In genomic region chr3:126390751-126391150, GRCh38 we compare ENCODE assay signal across 2 cellular contexts.
TF ChIP-seq lines count a peak whose summit lies in the region.

No MANE protein-coding gene starts in this region.

TF ChIP-seq in GM12891, 5 proteins besides CTCF, POLR2A, EP300 and RAD21:
- TF ChIP-seq PAX5 (IDR thresholded peaks at IDR 0.05; ENCODE audit: insufficient read depth, low read length, severe bottlenecking), result no peak
- no peak for TF ChIP-seq POU2F2 (IDR thresholded peaks at IDR 0.05; ENCODE audit: low read depth, low read length)
- no peak for TF ChIP-seq POLR2AphosphoS5 (IDR thresholded peaks at IDR 0.05; ENCODE audit: low read depth, low read length)
- peak; percentile 49; the same call in 1 of the 2 replicates for TF ChIP-seq SPI1 (IDR thresholded peaks at IDR 0.05; ENCODE audit: low read depth, low read length)
- no peak for TF ChIP-seq TAF1 (IDR thresholded peaks at IDR 0.05; ENCODE audit: low read depth, low read length)
TF ChIP-seq in GM12891: peak in this region for 1.

TF ChIP-seq in H1, 55 proteins besides CTCF, POLR2A, EP300 and RAD21:
- TF ChIP-seq SP2 (IDR thresholded peaks at IDR 0.05; ENCODE audit: low read length) (no peak), JUND (IDR thresholded peaks at IDR 0.05; ENCODE audit: low read length) (no peak), BCL11A (IDR thresholded peaks at IDR 0.05; ENCODE audit: low read depth in 2 of 2, low read length in 2 of 2) (no peak), CREB1 (IDR thresholded peaks at IDR 0.05) (no peak), CBX8 (IDR thresholded peaks at IDR 0.05; ENCODE audit: borderline replicate concordance, low read depth, low read length) (no peak), MAX (IDR thresholded peaks at IDR 0.05) (no peak), CHD1 (IDR thresholded peaks at IDR 0.05; ENCODE audit: low read depth, low read length) (no peak), CHD7 (IDR thresholded peaks at IDR 0.05; ENCODE audit: insufficient replicate concordance, low read length) (no peak), SUZ12 (IDR thresholded peaks at IDR 0.05; ENCODE audit: low read length) (no peak), FOSL1 (IDR thresholded peaks at IDR 0.05; ENCODE audit: insufficient read depth, low read depth, low read length) (no peak), CEBPB (IDR thresholded peaks at IDR 0.05; ENCODE audit: low read depth, low read length) (no peak), TCF12 (IDR thresholded peaks at IDR 0.05; ENCODE audit: low read depth, low read length) (no peak), SIX5 (IDR thresholded peaks at IDR 0.05; ENCODE audit: low read depth, low read length) (no peak), EGR1 (IDR thresholded peaks at IDR 0.05; ENCODE audit: borderline replicate concordance, low read depth, low read length) (no peak), CTBP2 (IDR thresholded peaks at IDR 0.05; ENCODE audit: borderline replicate concordance, insufficient read depth, insufficient read length, low read length) (no peak), USF2 (IDR thresholded peaks at IDR 0.05; ENCODE audit: low read length) (no peak), GTF2F1 (IDR thresholded peaks at IDR 0.05; ENCODE audit: borderline replicate concordance, low read depth, low read length) (no peak)
